ENCODE assay signal across 8 cellular contexts in genomic region chr1:83692524-83693336, GRCh38.
DNase-seq lines count a peak whose midpoint lies in the region; ATAC-seq, FAIRE-seq and TF ChIP-seq lines count a peak whose summit lies in the region.

No MANE protein-coding gene starts in this region.

- FAIRE-seq in GM19239 (lab: Jason Lieb, UNC) = no peak

- H3K4me3 ChIP-seq in HEK293 (ENCODE audit: low read depth, low read length) = no peak overlapping the region
- peak overlapping the region; percentile 67 for H3K4me3 ChIP-seq in coronary artery
- H3K4me3 ChIP-seq in tibial nerve = peak overlapping the region; percentile 18 to 44 (median 32)

- H3K36me3 ChIP-seq in ES-I3 (ENCODE audit: insufficient read depth, low read length) (no peaks in the 10 kb centered on the region), HEK293 (ENCODE audit: control insufficient read depth in 2 of 2, insufficient read depth in 1 of 2, low read length in 2 of 2) (no peaks in the 10 kb centered on the region), tibial nerve (no peaks in the 10 kb centered on the region)

- peak; percentile 67 for ATAC-seq in memory B cell (ENCODE audit: low read depth)

- H3K27me3 Mint-ChIP-seq in memory B cell = peaks cover 5% of the 10 kb centered on the region

- H3K27me3 ChIP-seq in tibial nerve = no peaks in the 10 kb centered on the region

- H3K9ac ChIP-seq in ES-I3 (ENCODE audit: low read depth, low read length) = peak overlapping the region; percentile 28

- TF ChIP-seq POLR2A in tibial nerve (IDR thresholded peaks at IDR 0.05) = no peak

- H3K27ac ChIP-seq in HEK293 (ENCODE audit: extremely low read depth, low read depth, low read length) (no peak overlapping the region), coronary artery (peak overlapping the region in 1 of 2 donors; percentile 74), tibial nerve (peak overlapping the region in 2 of 4 donors; percentile 14 to 46)

- H3K4me1 ChIP-seq in ES-I3 (ENCODE audit: insufficient read depth, low read length) = peaks cover 40% of the 10 kb centered on the region
- 0 out of 2 replicates have a peak, but pooled peaks cover 2% of the 10 kb centered on the region for H3K4me1 ChIP-seq in HEK293 (ENCODE audit: control insufficient read depth, insufficient read depth, low read length)
- H3K4me1 ChIP-seq in tibial nerve = peaks cover 0 to 15% (median 0%) of the 10 kb centered on the region in 4 donors

- 21 to 29% methylated on average over 12 of the region's 12 CpGs for WGBS in tibial nerve, 2 donors

- DNase-seq in NCI-H524 (lab: John Stamatoyannopoulos, UW) = peak; percentile 52 to 71
- DNase-seq in coronary artery (ENCODE audit: low spot score) = no peak
- peak in 1 of 2 donors; percentile 16 for DNase-seq in memory B cell (ENCODE audit: low spot score in 2 of 2)
- DNase-seq in tibial nerve (ENCODE audit: low spot score in 2 of 2) = no peak
- no peak for DNase-seq in stimulated activated CD4-positive, alpha-beta T cell treated with anti-CD3 and anti-CD28 coated beads, Interleukin-4, amount 100 ng/mL, for 4 hours
- no peak for DNase-seq in GM19239 (ENCODE audit: insufficient read length, low spot score)

- TF ChIP-seq CTCF in HEK293 (tag by site-specific recombination; IDR thresholded peaks at IDR 0.05) (no peak), coronary artery (IDR thresholded peaks at IDR 0.05) (no peak), tibial nerve (IDR thresholded peaks at IDR 0.05) (no peak)

- H3K36me3 Mint-ChIP-seq in memory B cell = peaks cover 2% of the 10 kb centered on the region

- no peak overlapping the region for H3K27ac Mint-ChIP-seq in memory B cell

- H3K4me1 Mint-ChIP-seq in memory B cell = peaks cover 15% of the 10 kb centered on the region

- peak overlapping the region; percentile 74 for H3K4me3 Mint-ChIP-seq in memory B cell

- CTCF ChIA-PET in HEK293 (lab: Yijun Ruan, JAX) = no interaction called here

- H3K9me3 ChIP-seq in ES-I3 (ENCODE audit: control insufficient read depth, insufficient read depth, low read length) = no peaks in the 10 kb centered on the region
- no peaks in the 10 kb centered on the region for H3K9me3 ChIP-seq in HEK293 (ENCODE audit: control insufficient read depth, insufficient read depth, low read depth, low read length)
- H3K9me3 ChIP-seq in tibial nerve = peaks cover 0 to 6% (median 0%) of the 10 kb centered on the region in 4 donors

- TF ChIP-seq EP300 in tibial nerve (IDR thresholded peaks at IDR 0.05) = no peak

- H3K9me3 Mint-ChIP-seq in memory B cell = peaks cover 5% of the 10 kb centered on the region

- POLR2A ChIA-PET in HEK293 (lab: Yijun Ruan, JAX) = interaction anchor here (0.6 kb wide), 1 partner anchor 218 kb away, joined by 3 read pairs; no protein-coding TSS in a partner anchor

TF ChIP-seq in HEK293, 187 proteins besides CTCF, POLR2A, EP300 and RAD21 (continues in another document):
- no peak for TF ChIP-seq ZNF394 (tag by site-specific recombination; IDR thresholded peaks at IDR 0.05; ENCODE audit: borderline replicate concordance)
- no peak for TF ChIP-seq ZSCAN18 (tag by site-specific recombination; IDR thresholded peaks at IDR 0.05)
- no peak for TF ChIP-seq GLIS2 (tag by site-specific recombination; IDR thresholded peaks at IDR 0.05)
- TF ChIP-seq ZNF530 (tag by site-specific recombination; IDR thresholded peaks at IDR 0.05; ENCODE audit: low read depth) = no peak
- TF ChIP-seq ZNF391 (tag by site-specific recombination; IDR thresholded peaks at IDR 0.05; ENCODE audit: borderline replicate concordance, low read depth) = no peak
- TF ChIP-seq ZNF830 (tag by site-specific recombination; IDR thresholded peaks at IDR 0.05; ENCODE audit: low read depth) = no peak
- no peak for TF ChIP-seq ZNF837 (tag by site-specific recombination; IDR thresholded peaks at IDR 0.05)
- peak; percentile 80 for TF ChIP-seq SP7 (tag by site-specific recombination; IDR thresholded peaks at IDR 0.05)
- TF ChIP-seq ZBTB20 (tag by site-specific recombination; IDR thresholded peaks at IDR 0.05) = no peak
- no peak for TF ChIP-seq ZNF133 (tag by site-specific recombination; IDR thresholded peaks at IDR 0.05)
- TF ChIP-seq KLF16 (tag by site-specific recombination; IDR thresholded peaks at IDR 0.05) = no peak
- no peak for TF ChIP-seq ZNF561 (tag by site-specific recombination; IDR thresholded peaks at IDR 0.05; ENCODE audit: borderline replicate concordance)
- no peak for TF ChIP-seq ZNF621 (tag by site-specific recombination; IDR thresholded peaks at IDR 0.05)
- TF ChIP-seq ZXDB (tag by site-specific recombination; IDR thresholded peaks at IDR 0.05) = no peak
- TF ChIP-seq ZNF580 (tag by site-specific recombination; IDR thresholded peaks at IDR 0.05) = no peak
- no peak for TF ChIP-seq ZNF114 (tag by site-specific recombination; IDR thresholded peaks at IDR 0.05)
- TF ChIP-seq OSR2 (tag by site-specific recombination; IDR thresholded peaks at IDR 0.05) = peak; percentile 54
- no peak for TF ChIP-seq ZNF157 (tag by site-specific recombination; IDR thresholded peaks at IDR 0.05)
- TF ChIP-seq TRIM28 (IDR thresholded peaks at IDR 0.05; ENCODE audit: borderline replicate concordance, low read length) = peak; percentile 67; the same call in 1 of the 2 replicates
- TF ChIP-seq ZNF510 (tag by site-specific recombination; IDR thresholded peaks at IDR 0.05; ENCODE audit: insufficient replicate concordance) = no peak
- TF ChIP-seq PRDM6 (tag by site-specific recombination; IDR thresholded peaks at IDR 0.05) = no peak
- TF ChIP-seq KLF17 (tag by site-specific recombination; IDR thresholded peaks at IDR 0.05) = no peak
- TF ChIP-seq ZNF324 (tag by site-specific recombination; IDR thresholded peaks at IDR 0.05) = no peak
- TF ChIP-seq GLIS1 (tag by site-specific recombination; IDR thresholded peaks at IDR 0.05) = peak; percentile 46
- TF ChIP-seq KLF8 (tag by site-specific recombination; IDR thresholded peaks at IDR 0.05) = no peak
- no peak for TF ChIP-seq ZBTB17 (tag by site-specific recombination; IDR thresholded peaks at IDR 0.05)
- no peak for TF ChIP-seq ZNF76 (tag by site-specific recombination; IDR thresholded peaks at IDR 0.05; ENCODE audit: borderline replicate concordance, low read depth)
- TF ChIP-seq ZNF654 (tag by site-specific recombination; IDR thresholded peaks at IDR 0.05; ENCODE audit: low read depth) = no peak
- TF ChIP-seq ZNF571 (tag by site-specific recombination; IDR thresholded peaks at IDR 0.05) = no peak

Comparison
In these comparisons a context has a peak if more than half of its experiments do, and no peak if none do; other contexts are left out.
1. DNase-seq: peak in NCI-H524 (2 of 2); none in coronary artery (single experiment), tibial nerve (0 of 2), stimulated activated CD4-positive, alpha-beta T cell treated with anti-CD3 and anti-CD28 coated beads, Interleukin-4, amount 100 ng/mL, for 4 hours (0 of 2) and GM19239 (single experiment).